Comparison of ENCODE assay signal across 19 cellular contexts in genomic region chr5:177098772-177099152, GRCh38. TPM values are rescaled to one million over a fixed set of nuclear protein-coding genes. Genes with fewer than 3 reads are reported as not detected.
DNase-seq lines count a peak whose midpoint lies in the region; ATAC-seq and TF ChIP-seq lines count a peak whose summit lies in the region.
"Had no signal": no experiment of that assay in that cellular context is flagged by ENCODE, and none has a peak within 500 bp of the region (broad histone marks: within the 10 kb centered on the region; RNA-seq: fewer than 3 reads in every experiment).

No MANE protein-coding gene starts in this region.

- intact Hi-C loops in aorta (cut with DNase I) (no loop called here), OCI-LY7 (cut with micrococcal nuclease; ENCODE audit: unreplicated experiment) (no loop called here)

- no peaks in the 10 kb centered on the region for H4K20me1 ChIP-seq in neural progenitor cell (ENCODE audit: low read depth)
- H4K20me1 ChIP-seq in OCI-LY7 (ENCODE audit: insufficient read depth, low read length), result no peaks in the 10 kb centered on the region

- H3K79me2 ChIP-seq in neural progenitor cell (ENCODE audit: low read depth) (no peaks in the 10 kb centered on the region), mesendoderm (ENCODE audit: control insufficient read depth, insufficient read depth, low read length) (no peaks in the 10 kb centered on the region), OCI-LY7 (ENCODE audit: insufficient read depth, low read depth, low read length) (no peaks in the 10 kb centered on the region)

- ATAC-seq in aorta (ENCODE audit: low FRiP score), result peak; percentile 17
- no peak for ATAC-seq in HG02798 (IDR thresholded peaks at IDR 0.05; ENCODE audit: poor library complexity, unreplicated experiment)
- ATAC-seq: activated CD4-positive, alpha-beta T cell treated with anti-CD3 and anti-CD28 coated beads for 36 hours; PC-3; sciatic nerve had no signal

- no peak overlapping the region for H2BK120ac ChIP-seq in mesendoderm (ENCODE audit: low read depth, low read length)

- peak overlapping the region; percentile 4 for H3K4me3 Mint-ChIP-seq in glutamatergic neuron (ENCODE audit: unreplicated experiment)
- no peak overlapping the region for H3K4me3 Mint-ChIP-seq in neural progenitor cell
- H3K4me3 Mint-ChIP-seq: activated CD4-positive, alpha-beta T cell treated with anti-CD3 and anti-CD28 coated beads for 36 hours; memory B cell had no signal

- H3K9me2 ChIP-seq in OCI-LY7 (ENCODE audit: insufficient read depth, low read length), result no peaks in the 10 kb centered on the region

- DNase-seq in DMS53 (lab: John Stamatoyannopoulos, UW), result peak; percentile 35
- no peak for DNase-seq in DMS53 treated with DMSO at 0.1 percent for 48 hours (lab: John Stamatoyannopoulos, UW; ENCODE audit: unreplicated experiment)
- DNase-seq in glutamatergic neuron, result no peak
- no peak for DNase-seq in neural progenitor cell (ENCODE audit: low spot score)
- DNase-seq in aorta, result no peak
- no peak for DNase-seq in mesendoderm
- no peak for DNase-seq in OCI-LY7 (ENCODE audit: low spot score)
- DNase-seq: activated CD4-positive, alpha-beta T cell treated with anti-CD3 and anti-CD28 coated beads for 36 hours; activated effector memory CD4-positive, alpha-beta T cell treated with Interleukin-2 at 50 U/mL for 16 hours; DMS153; gastrocnemius medialis; PC-3 had no signal

- no peak overlapping the region for H2BK15ac ChIP-seq in mesendoderm (replicated peaks; ENCODE audit: low read depth)

- no peak overlapping the region for H3K4me2 ChIP-seq in neural progenitor cell
- no peak overlapping the region for H3K4me2 ChIP-seq in mesendoderm (ENCODE audit: low read length)
- H3K4me2 ChIP-seq in OCI-LY7 (ENCODE audit: low read length), result no peak overlapping the region

- H3K9me3 Mint-ChIP-seq in glutamatergic neuron (ENCODE audit: unreplicated experiment) (peaks cover 4% of the 10 kb centered on the region), neural progenitor cell (no peaks in the 10 kb centered on the region)
- H3K9me3 Mint-ChIP-seq: memory B cell had no signal

- no peak overlapping the region for H3K18ac ChIP-seq in mesendoderm (ENCODE audit: low read length)

- no peak overlapping the region for H3K56ac ChIP-seq in mesendoderm (ENCODE audit: low read length)

- H3K36me3 ChIP-seq in neural progenitor cell, result no peaks in the 10 kb centered on the region
- no peaks in the 10 kb centered on the region for H3K36me3 ChIP-seq in aorta (ENCODE audit: control insufficient read depth in 1 of 2, insufficient read depth in 2 of 2, low read length in 1 of 2)
- H3K36me3 ChIP-seq in mesendoderm (ENCODE audit: control insufficient read depth, insufficient read depth, low read length), result no peaks in the 10 kb centered on the region
- H3K36me3 ChIP-seq in OCI-LY7 (ENCODE audit: insufficient read depth, low read length), result no peaks in the 10 kb centered on the region
- H3K36me3 ChIP-seq: gastrocnemius medialis, thoracic aorta had no signal

- no peak overlapping the region for H3K9ac ChIP-seq in neural progenitor cell
- H3K9ac ChIP-seq in mesendoderm (ENCODE audit: low read length), result no peak overlapping the region
- H3K9ac ChIP-seq: GM23248 had no signal

- H2BK5ac ChIP-seq in mesendoderm (ENCODE audit: low read length), result no peak overlapping the region

- H3K9me3 ChIP-seq in neural progenitor cell (ENCODE audit: low read depth) (no peaks in the 10 kb centered on the region), aorta (ENCODE audit: control insufficient read depth, low read length) (no peaks in the 10 kb centered on the region), OCI-LY7 (ENCODE audit: low read length) (no peaks in the 10 kb centered on the region)
- H3K9me3 ChIP-seq: gastrocnemius medialis, thoracic aorta had no signal

- H4K8ac ChIP-seq in mesendoderm (ENCODE audit: low read depth, low read length), result no peak overlapping the region

- H3K4me3 ChIP-seq in neural progenitor cell (no peak overlapping the region), aorta (ENCODE audit: low read length in 2 of 2) (no peak overlapping the region), mesendoderm (ENCODE audit: low read length) (no peak overlapping the region), OCI-LY7 (ENCODE audit: low read depth, low read length, poor library complexity, severe bottlenecking) (no peak overlapping the region)
- H3K4me3 ChIP-seq: gastrocnemius medialis, GM23248, SK-N-MC, thoracic aorta had no signal

- H3K36me3 Mint-ChIP-seq in glutamatergic neuron (ENCODE audit: unreplicated experiment), result no peaks in the 10 kb centered on the region
- no peaks in the 10 kb centered on the region for H3K36me3 Mint-ChIP-seq in neural progenitor cell

- H3K4me1 Mint-ChIP-seq in glutamatergic neuron (ENCODE audit: low read depth, unreplicated experiment) (peaks cover 13% of the 10 kb centered on the region), neural progenitor cell (peaks cover 20% of the 10 kb centered on the region)
- H3K4me1 Mint-ChIP-seq: activated CD4-positive, alpha-beta T cell treated with anti-CD3 and anti-CD28 coated beads for 36 hours had no signal

- H3K27me3 Mint-ChIP-seq in glutamatergic neuron (ENCODE audit: unreplicated experiment) (peaks cover 5% of the 10 kb centered on the region), neural progenitor cell (ENCODE audit: insufficient read depth, low read depth) (peaks cover 14% of the 10 kb centered on the region)
- H3K27me3 Mint-ChIP-seq: activated CD4-positive, alpha-beta T cell treated with anti-CD3 and anti-CD28 coated beads for 36 hours had no signal

- TF ChIP-seq CTCF in glutamatergic neuron (IDR thresholded peaks at IDR 0.05; ENCODE audit: partially characterized antibody, unreplicated experiment) (no peak), neural progenitor cell (IDR thresholded peaks at IDR 0.05) (no peak), OCI-LY7 (conservative IDR thresholded peaks at IDR 0.05; ENCODE audit: low read length) (no peak)

- peaks cover 21% of the 10 kb centered on the region for H3K4me1 ChIP-seq in neural progenitor cell
- no peaks in the 10 kb centered on the region for H3K4me1 ChIP-seq in aorta (ENCODE audit: control insufficient read depth in 1 of 2, insufficient read depth in 2 of 2, low read length in 2 of 2)
- no peaks in the 10 kb centered on the region for H3K4me1 ChIP-seq in mesendoderm (ENCODE audit: control insufficient read depth, low read depth, low read length)
- H3K4me1 ChIP-seq in OCI-LY7 (ENCODE audit: insufficient read depth, low read length, poor library complexity, severe bottlenecking), result peaks cover 5% of the 10 kb centered on the region

- no peak overlapping the region for H2AK5ac ChIP-seq in mesendoderm (ENCODE audit: low read length)

- H3F3A ChIP-seq in neural progenitor cell (ENCODE audit: low read depth), result no peaks in the 10 kb centered on the region

- H2AFZ ChIP-seq in neural progenitor cell (replicated peaks) (no peak overlapping the region), OCI-LY7 (ENCODE audit: low read length) (no peak overlapping the region)
- H2AFZ ChIP-seq: GM23248 had no signal

- no peak overlapping the region for H4K5ac ChIP-seq in mesendoderm (ENCODE audit: low read length)

- H3K4ac ChIP-seq in mesendoderm (ENCODE audit: low read depth, low read length), result no peak overlapping the region

- H3K27me3 ChIP-seq in neural progenitor cell (no peaks in the 10 kb centered on the region), aorta (ENCODE audit: control insufficient read depth in 1 of 2, insufficient read depth in 2 of 2, low read length in 1 of 2) (no peaks in the 10 kb centered on the region), mesendoderm (ENCODE audit: insufficient read depth, low read length, poor library complexity) (no peaks in the 10 kb centered on the region)

- POLR2A ChIA-PET in OCI-LY7 (lab: Charles Lee), result interaction anchor here (0.6 kb wide), 1 partner anchor 413 kb away, joined by 3 read pairs; no protein-coding TSS in a partner anchor

- WGBS in aorta, 2 donors, result 70 to 71% methylated on average over 5 of the region's 5 CpGs
- no CpG with 5 or more reads among the region's 5 CpGs for WGBS in mesendoderm (ENCODE audit: extremely low coverage, insufficient coverage, low lambda C conversion rate)

- CTCF ChIA-PET in OCI-LY7 (lab: Charles Lee; ENCODE audit: unreplicated experiment), result no interaction called here

- H3K79me1 ChIP-seq in mesendoderm (ENCODE audit: low read length), result no peaks in the 10 kb centered on the region

- H3K27ac Mint-ChIP-seq in glutamatergic neuron (ENCODE audit: unreplicated experiment), result peak overlapping the region; percentile 68
- peak overlapping the region; percentile 90 for H3K27ac Mint-ChIP-seq in neural progenitor cell
- H3K27ac Mint-ChIP-seq: activated CD4-positive, alpha-beta T cell treated with anti-CD3 and anti-CD28 coated beads for 36 hours; memory B cell had no signal

- H3K27ac ChIP-seq in neural progenitor cell, result no peak overlapping the region
- H3K27ac ChIP-seq in aorta (ENCODE audit: low read depth in 1 of 2, low read length in 2 of 2), result no peak overlapping the region
- no peak overlapping the region for H3K27ac ChIP-seq in mesendoderm (ENCODE audit: low read depth, low read length)
- no peak overlapping the region for H3K27ac ChIP-seq in OCI-LY7 (ENCODE audit: low read depth, low read length, poor library complexity, severe bottlenecking)
- H3K27ac ChIP-seq: 22Rv1, gastrocnemius medialis, GM23248, SK-N-MC, thoracic aorta had no signal

- no TSS peak for BruUV-seq in OCI-LY7 (replicated peaks; lab: Mats Ljungman, UMichigan)

- H3K23ac ChIP-seq in mesendoderm (ENCODE audit: low read length), result no peak overlapping the region

RNA-seq across cellular contexts. Expression of gene FGFR4, which starts 12.0 kb away (rescaled TPM):
- total RNA-seq in glutamatergic neuron (ENCODE audit: unreplicated experiment) (5.2 TPM), neural progenitor cell (ENCODE audit: low replicate concordance) (8.2 and 41.3 TPM in 2 replicates), aorta (under 1 TPM; 0.23 to 0.57 TPM), OCI-LY7 (2022) (3.5 and 4.5 TPM in 2 replicates)
- under 1 TPM; 0.18 to 0.50 TPM for polyA plus RNA-seq in aorta
- polyA plus RNA-seq in mesendoderm (2013, experiment 1 of 2), result 28.8 TPM
- polyA plus RNA-seq in mesendoderm (2013, experiment 2 of 2), result 30.0 TPM
- total RNA-seq in OCI-LY7 (2014; rRNA removed; shearing (Covaris generic)), result 0.39 and 1.2 TPM in 2 replicates
- total RNA-seq: GM23248 had no signal

RNA-seq across cellular contexts. Expression of gene NSD1, which starts 34.8 kb away (rescaled TPM):
- total RNA-seq in glutamatergic neuron (ENCODE audit: unreplicated experiment), result 151 TPM
- 61.3 and 114 TPM in 2 replicates for total RNA-seq in neural progenitor cell (ENCODE audit: low replicate concordance)
- 10 to 100 TPM; 63.7 to 96.9 TPM for total RNA-seq in aorta
- polyA plus RNA-seq in aorta, result 1 to 10 TPM; 6.8 to 6.9 TPM
- polyA plus RNA-seq in mesendoderm (2013, experiment 1 of 2), result 38.2 TPM
- polyA plus RNA-seq in mesendoderm (2013, experiment 2 of 2), result 38.5 TPM
- 59.6 and 64.3 TPM in 2 replicates for total RNA-seq in OCI-LY7 (2014; rRNA removed; shearing (Covaris generic))
- 132 and 142 TPM in 2 replicates for total RNA-seq in OCI-LY7 (2022)
